ENCODE assay signal across 1 cellular context in the genomic region with DNA sequence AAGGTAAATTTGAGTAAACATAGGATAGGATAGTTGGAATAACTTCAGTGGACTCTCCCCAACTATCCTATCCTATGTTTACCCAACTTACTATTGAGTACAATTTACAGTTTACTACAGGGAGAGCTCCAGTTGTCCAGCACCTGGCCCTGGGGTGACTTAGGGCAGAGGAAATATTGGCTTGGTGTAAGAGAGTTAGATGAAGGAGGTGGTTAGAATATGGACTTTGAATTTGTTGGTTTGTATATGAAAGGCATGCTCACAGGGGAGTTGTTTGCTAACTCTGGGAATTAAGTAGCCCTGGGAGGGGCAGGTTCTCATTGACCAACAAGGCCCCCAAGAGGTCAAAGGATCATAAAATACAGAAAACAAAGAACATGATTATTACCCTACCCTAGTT.
A peak's percentile ranks its signal among the peaks of the same experiment; 100 is the strongest.
TF ChIP-seq lines count a peak whose summit lies in the region.

No MANE protein-coding gene starts in this region.

TF ChIP-seq in HepG2, 621 proteins besides CTCF, POLR2A, EP300 and RAD21 (continued from another document and continues in another):
- TF ChIP-seq SYNCRIP (IDR thresholded peaks at IDR 0.05; ENCODE audit: insufficient read depth, low read depth, low read length), result no peak
- peak; percentile 93 for TF ChIP-seq ZNF644 (CRISPR knock-in tag; IDR thresholded peaks at IDR 0.05; ENCODE audit: low read depth)
- TF ChIP-seq, protein P1, sequence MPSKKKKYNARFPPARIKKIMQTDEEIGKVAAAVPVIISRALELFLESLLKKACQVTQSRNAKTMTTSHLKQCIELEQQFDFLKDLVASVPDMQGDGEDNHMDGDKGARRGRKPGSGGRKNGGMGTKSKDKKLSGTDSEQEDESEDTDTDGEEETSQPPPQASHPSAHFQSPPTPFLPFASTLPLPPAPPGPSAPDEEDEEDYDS (CRISPR knock-in tag; IDR thresholded peaks at IDR 0.05), result no peak
- TF ChIP-seq, protein P2, sequence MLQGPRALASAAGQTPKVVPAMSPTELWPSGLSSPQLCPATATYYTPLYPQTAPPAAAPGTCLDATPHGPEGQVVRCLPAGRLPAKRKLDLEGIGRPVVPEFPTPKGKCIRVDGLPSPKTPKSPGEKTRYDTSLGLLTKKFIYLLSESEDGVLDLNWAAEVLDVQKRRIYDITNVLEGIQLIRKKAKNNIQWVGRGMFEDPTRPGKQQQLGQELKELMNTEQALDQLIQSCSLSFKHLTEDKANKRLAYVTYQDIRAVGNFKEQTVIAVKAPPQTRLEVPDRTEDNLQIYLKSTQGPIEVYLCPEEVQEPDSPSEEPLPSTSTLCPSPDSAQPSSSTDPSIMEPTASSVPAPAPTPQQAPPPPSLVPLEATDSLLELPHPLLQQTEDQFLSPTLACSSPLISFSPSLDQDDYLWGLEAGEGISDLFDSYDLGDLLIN (CRISPR knock-in tag; IDR thresholded peaks at IDR 0.05; ENCODE audit: borderline replicate concordance), result no peak
- TF ChIP-seq, protein P3, sequence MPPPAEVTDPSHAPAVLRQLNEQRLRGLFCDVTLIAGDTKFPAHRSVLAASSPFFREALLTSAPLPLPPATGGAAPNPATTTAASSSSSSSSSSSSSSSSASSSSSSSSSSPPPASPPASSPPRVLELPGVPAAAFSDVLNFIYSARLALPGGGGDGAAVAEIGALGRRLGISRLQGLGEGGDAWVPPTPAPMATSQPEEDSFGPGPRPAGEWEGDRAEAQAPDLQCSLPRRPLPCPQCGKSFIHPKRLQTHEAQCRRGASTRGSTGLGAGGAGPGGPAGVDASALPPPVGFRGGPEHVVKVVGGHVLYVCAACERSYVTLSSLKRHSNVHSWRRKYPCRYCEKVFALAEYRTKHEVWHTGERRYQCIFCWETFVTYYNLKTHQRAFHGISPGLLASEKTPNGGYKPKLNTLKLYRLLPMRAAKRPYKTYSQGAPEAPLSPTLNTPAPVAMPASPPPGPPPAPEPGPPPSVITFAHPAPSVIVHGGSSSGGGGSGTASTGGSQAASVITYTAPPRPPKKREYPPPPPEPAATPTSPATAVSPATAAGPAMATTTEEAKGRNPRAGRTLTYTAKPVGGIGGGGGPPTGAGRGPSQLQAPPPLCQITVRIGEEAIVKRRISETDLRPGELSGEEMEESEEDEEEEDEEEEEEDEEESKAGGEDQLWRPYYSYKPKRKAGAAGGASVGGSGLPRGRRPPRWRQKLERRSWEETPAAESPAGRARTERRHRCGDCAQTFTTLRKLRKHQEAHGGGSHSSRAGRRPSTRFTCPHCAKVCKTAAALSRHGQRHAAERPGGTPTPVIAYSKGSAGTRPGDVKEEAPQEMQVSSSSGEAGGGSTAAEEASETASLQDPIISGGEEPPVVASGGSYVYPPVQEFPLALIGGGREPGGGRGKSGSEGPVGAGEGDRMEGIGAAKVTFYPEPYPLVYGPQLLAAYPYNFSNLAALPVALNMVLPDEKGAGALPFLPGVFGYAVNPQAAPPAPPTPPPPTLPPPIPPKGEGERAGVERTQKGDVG (CRISPR knock-in tag; IDR thresholded peaks at IDR 0.05; ENCODE audit: borderline replicate concordance), result no peak
- TF ChIP-seq ZFP41 (CRISPR knock-in tag; IDR thresholded peaks at IDR 0.05; ENCODE audit: borderline replicate concordance), result no peak
- no peak for TF ChIP-seq ZMYM2 (CRISPR knock-in tag; IDR thresholded peaks at IDR 0.05)
- peak; percentile 84 for TF ChIP-seq RXRB (CRISPR knock-in tag; IDR thresholded peaks at IDR 0.05; ENCODE audit: borderline replicate concordance)
- peak; percentile 78 for TF ChIP-seq TBX2 (CRISPR knock-in tag; IDR thresholded peaks at IDR 0.05; ENCODE audit: borderline replicate concordance)
- TF ChIP-seq ESRRA (CRISPR knock-in tag; IDR thresholded peaks at IDR 0.05; ENCODE audit: low read depth), result no peak
- no peak for TF ChIP-seq ZNF136 (CRISPR knock-in tag; IDR thresholded peaks at IDR 0.05; ENCODE audit: low read depth)
- peak; percentile 35; the same call in 1 of the 2 replicates for TF ChIP-seq ATF1 (CRISPR knock-in tag; IDR thresholded peaks at IDR 0.05)
- TF ChIP-seq ZSCAN21 (CRISPR knock-in tag; IDR thresholded peaks at IDR 0.05; ENCODE audit: borderline replicate concordance), result no peak
- TF ChIP-seq MYC (CRISPR knock-in tag; IDR thresholded peaks at IDR 0.05; ENCODE audit: borderline replicate concordance), result no peak
- TF ChIP-seq, protein P4, sequence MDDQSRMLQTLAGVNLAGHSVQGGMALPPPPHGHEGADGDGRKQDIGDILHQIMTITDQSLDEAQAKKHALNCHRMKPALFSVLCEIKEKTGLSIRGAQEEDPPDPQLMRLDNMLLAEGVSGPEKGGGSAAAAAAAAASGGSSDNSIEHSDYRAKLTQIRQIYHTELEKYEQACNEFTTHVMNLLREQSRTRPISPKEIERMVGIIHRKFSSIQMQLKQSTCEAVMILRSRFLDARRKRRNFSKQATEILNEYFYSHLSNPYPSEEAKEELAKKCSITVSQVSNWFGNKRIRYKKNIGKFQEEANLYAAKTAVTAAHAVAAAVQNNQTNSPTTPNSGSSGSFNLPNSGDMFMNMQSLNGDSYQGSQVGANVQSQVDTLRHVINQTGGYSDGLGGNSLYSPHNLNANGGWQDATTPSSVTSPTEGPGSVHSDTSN (CRISPR knock-in tag; IDR thresholded peaks at IDR 0.05; ENCODE audit: borderline replicate concordance), result no peak
- TF ChIP-seq, protein P5, sequence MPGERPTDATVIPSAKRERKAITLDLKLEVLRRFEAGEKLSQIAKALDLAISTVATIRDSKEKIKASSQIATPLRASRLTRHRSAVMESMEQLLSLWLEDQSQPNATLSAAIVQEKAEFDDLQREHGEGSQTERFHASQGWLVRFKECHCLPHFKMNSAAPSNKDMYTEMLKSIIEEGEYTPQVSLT (CRISPR knock-in tag; IDR thresholded peaks at IDR 0.05; ENCODE audit: borderline replicate concordance, low read depth), result no peak
- TF ChIP-seq, protein P6, sequence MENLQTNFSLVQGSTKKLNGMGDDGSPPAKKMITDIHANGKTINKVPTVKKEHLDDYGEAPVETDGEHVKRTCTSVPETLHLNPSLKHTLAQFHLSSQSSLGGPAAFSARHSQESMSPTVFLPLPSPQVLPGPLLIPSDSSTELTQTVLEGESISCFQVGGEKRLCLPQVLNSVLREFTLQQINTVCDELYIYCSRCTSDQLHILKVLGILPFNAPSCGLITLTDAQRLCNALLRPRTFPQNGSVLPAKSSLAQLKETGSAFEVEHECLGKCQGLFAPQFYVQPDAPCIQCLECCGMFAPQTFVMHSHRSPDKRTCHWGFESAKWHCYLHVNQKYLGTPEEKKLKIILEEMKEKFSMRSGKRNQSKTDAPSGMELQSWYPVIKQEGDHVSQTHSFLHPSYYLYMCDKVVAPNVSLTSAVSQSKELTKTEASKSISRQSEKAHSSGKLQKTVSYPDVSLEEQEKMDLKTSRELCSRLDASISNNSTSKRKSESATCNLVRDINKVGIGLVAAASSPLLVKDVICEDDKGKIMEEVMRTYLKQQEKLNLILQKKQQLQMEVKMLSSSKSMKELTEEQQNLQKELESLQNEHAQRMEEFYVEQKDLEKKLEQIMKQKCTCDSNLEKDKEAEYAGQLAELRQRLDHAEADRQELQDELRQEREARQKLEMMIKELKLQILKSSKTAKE (CRISPR knock-in tag; IDR thresholded peaks at IDR 0.05; ENCODE audit: borderline replicate concordance), result no peak
- TF ChIP-seq, protein P7, sequence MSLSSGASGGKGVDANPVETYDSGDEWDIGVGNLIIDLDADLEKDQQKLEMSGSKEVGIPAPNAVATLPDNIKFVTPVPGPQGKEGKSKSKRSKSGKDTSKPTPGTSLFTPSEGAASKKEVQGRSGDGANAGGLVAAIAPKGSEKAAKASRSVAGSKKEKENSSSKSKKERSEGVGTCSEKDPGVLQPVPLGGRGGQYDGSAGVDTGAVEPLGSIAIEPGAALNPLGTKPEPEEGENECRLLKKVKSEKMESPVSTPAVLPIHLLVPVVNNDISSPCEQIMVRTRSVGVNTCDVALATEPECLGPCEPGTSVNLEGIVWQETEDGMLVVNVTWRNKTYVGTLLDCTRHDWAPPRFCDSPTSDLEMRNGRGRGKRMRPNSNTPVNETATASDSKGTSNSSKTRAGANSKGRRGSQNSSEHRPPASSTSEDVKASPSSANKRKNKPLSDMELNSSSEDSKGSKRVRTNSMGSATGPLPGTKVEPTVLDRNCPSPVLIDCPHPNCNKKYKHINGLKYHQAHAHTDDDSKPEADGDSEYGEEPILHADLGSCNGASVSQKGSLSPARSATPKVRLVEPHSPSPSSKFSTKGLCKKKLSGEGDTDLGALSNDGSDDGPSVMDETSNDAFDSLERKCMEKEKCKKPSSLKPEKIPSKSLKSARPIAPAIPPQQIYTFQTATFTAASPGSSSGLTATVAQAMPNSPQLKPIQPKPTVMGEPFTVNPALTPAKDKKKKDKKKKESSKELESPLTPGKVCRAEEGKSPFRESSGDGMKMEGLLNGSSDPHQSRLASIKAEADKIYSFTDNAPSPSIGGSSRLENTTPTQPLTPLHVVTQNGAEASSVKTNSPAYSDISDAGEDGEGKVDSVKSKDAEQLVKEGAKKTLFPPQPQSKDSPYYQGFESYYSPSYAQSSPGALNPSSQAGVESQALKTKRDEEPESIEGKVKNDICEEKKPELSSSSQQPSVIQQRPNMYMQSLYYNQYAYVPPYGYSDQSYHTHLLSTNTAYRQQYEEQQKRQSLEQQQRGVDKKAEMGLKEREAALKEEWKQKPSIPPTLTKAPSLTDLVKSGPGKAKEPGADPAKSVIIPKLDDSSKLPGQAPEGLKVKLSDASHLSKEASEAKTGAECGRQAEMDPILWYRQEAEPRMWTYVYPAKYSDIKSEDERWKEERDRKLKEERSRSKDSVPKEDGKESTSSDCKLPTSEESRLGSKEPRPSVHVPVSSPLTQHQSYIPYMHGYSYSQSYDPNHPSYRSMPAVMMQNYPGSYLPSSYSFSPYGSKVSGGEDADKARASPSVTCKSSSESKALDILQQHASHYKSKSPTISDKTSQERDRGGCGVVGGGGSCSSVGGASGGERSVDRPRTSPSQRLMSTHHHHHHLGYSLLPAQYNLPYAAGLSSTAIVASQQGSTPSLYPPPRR (CRISPR knock-in tag; IDR thresholded peaks at IDR 0.05; ENCODE audit: borderline replicate concordance), result peak; percentile 97
- TF ChIP-seq ZNF12 (CRISPR knock-in tag; IDR thresholded peaks at IDR 0.05), result 0 out of 2 replicates have a peak, but pooled peaks have one; percentile 41
- TF ChIP-seq RORA (CRISPR knock-in tag; IDR thresholded peaks at IDR 0.05), result no peak
- TF ChIP-seq FOXO1 (CRISPR knock-in tag; IDR thresholded peaks at IDR 0.05), result peak; percentile 71; the same call in 1 of the 2 replicates
- no peak; the same call in 1 of the 2 replicates for TF ChIP-seq RXRA (CRISPR knock-in tag; IDR thresholded peaks at IDR 0.05)
- TF ChIP-seq SALL1 (CRISPR knock-in tag; IDR thresholded peaks at IDR 0.05), result peak; percentile 91
- TF ChIP-seq BRCA1 (CRISPR knock-in tag; IDR thresholded peaks at IDR 0.05), result no peak
- TF ChIP-seq, protein P8, sequence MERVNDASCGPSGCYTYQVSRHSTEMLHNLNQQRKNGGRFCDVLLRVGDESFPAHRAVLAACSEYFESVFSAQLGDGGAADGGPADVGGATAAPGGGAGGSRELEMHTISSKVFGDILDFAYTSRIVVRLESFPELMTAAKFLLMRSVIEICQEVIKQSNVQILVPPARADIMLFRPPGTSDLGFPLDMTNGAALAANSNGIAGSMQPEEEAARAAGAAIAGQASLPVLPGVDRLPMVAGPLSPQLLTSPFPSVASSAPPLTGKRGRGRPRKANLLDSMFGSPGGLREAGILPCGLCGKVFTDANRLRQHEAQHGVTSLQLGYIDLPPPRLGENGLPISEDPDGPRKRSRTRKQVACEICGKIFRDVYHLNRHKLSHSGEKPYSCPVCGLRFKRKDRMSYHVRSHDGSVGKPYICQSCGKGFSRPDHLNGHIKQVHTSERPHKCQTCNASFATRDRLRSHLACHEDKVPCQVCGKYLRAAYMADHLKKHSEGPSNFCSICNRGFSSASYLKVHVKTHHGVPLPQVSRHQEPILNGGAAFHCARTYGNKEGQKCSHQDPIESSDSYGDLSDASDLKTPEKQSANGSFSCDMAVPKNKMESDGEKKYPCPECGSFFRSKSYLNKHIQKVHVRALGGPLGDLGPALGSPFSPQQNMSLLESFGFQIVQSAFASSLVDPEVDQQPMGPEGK (CRISPR knock-in tag; IDR thresholded peaks at IDR 0.05), result peak; percentile 99
- TF ChIP-seq NR2C2 (CRISPR knock-in tag; IDR thresholded peaks at IDR 0.05; ENCODE audit: borderline replicate concordance), result peak; percentile 74
- TF ChIP-seq ZNF766 (CRISPR knock-in tag; IDR thresholded peaks at IDR 0.05; ENCODE audit: borderline replicate concordance), result no peak
- TF ChIP-seq, protein P9, sequence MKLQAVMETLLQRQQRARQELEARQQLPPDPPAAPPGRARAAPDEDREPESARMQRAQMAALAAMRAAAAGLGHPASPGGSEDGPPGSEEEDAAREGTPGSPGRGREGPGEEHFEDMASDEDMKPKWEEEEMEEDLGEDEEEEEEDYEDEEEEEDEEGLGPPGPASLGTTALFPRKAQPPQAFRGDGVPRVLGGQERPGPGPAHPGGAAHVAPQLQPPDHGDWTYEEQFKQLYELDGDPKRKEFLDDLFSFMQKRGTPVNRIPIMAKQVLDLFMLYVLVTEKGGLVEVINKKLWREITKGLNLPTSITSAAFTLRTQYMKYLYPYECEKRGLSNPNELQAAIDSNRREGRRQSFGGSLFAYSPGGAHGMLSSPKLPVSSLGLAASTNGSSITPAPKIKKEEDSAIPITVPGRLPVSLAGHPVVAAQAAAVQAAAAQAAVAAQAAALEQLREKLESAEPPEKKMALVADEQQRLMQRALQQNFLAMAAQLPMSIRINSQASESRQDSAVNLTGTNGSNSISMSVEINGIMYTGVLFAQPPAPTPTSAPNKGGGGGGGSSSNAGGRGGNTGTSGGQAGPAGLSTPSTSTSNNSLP (IDR thresholded peaks at IDR 0.05; ENCODE audit: low read depth, low read length), result peak; percentile 84; the same call in 1 of the 2 replicates
- TF ChIP-seq, protein P10, sequence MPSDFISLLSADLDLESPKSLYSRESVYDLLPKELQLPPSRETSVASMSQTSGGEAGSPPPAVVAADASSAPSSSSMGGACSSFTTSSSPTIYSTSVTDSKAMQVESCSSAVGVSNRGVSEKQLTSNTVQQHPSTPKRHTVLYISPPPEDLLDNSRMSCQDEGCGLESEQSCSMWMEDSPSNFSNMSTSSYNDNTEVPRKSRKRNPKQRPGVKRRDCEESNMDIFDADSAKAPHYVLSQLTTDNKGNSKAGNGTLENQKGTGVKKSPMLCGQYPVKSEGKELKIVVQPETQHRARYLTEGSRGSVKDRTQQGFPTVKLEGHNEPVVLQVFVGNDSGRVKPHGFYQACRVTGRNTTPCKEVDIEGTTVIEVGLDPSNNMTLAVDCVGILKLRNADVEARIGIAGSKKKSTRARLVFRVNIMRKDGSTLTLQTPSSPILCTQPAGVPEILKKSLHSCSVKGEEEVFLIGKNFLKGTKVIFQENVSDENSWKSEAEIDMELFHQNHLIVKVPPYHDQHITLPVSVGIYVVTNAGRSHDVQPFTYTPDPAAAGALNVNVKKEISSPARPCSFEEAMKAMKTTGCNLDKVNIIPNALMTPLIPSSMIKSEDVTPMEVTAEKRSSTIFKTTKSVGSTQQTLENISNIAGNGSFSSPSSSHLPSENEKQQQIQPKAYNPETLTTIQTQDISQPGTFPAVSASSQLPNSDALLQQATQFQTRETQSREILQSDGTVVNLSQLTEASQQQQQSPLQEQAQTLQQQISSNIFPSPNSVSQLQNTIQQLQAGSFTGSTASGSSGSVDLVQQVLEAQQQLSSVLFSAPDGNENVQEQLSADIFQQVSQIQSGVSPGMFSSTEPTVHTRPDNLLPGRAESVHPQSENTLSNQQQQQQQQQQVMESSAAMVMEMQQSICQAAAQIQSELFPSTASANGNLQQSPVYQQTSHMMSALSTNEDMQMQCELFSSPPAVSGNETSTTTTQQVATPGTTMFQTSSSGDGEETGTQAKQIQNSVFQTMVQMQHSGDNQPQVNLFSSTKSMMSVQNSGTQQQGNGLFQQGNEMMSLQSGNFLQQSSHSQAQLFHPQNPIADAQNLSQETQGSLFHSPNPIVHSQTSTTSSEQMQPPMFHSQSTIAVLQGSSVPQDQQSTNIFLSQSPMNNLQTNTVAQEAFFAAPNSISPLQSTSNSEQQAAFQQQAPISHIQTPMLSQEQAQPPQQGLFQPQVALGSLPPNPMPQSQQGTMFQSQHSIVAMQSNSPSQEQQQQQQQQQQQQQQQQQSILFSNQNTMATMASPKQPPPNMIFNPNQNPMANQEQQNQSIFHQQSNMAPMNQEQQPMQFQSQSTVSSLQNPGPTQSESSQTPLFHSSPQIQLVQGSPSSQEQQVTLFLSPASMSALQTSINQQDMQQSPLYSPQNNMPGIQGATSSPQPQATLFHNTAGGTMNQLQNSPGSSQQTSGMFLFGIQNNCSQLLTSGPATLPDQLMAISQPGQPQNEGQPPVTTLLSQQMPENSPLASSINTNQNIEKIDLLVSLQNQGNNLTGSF (CRISPR knock-in tag; IDR thresholded peaks at IDR 0.05), result no peak
